In genomic region chr7:116258734-116259133, GRCh38 we compare ENCODE assay signal across 8 cellular contexts. TPM values are rescaled to one million over a fixed set of nuclear protein-coding genes. Genes with fewer than 3 reads are reported as not detected.
DNase-seq lines count a peak whose midpoint lies in the region; ATAC-seq, FAIRE-seq and TF ChIP-seq lines count a peak whose summit lies in the region.

No MANE protein-coding gene starts in this region.

- no peak overlapping the region for H2AFZ ChIP-seq in SU-DHL-6 (ENCODE audit: low read depth, low read length, severe bottlenecking)

- no peak overlapping the region for H3K27ac ChIP-seq in CD4-positive, CD25-positive, alpha-beta regulatory T cell (ENCODE audit: insufficient read depth, low read length, poor library complexity, severe bottlenecking)
- no peak overlapping the region for H3K27ac ChIP-seq in SU-DHL-6 (ENCODE audit: low read depth, low read length)
- no peak overlapping the region for H3K27ac ChIP-seq in endodermal cell (ENCODE audit: low read depth, low read length)

- FAIRE-seq in HTR-8/SVneo (lab: Jason Lieb, UNC), result no peak

- H3K9ac ChIP-seq in SU-DHL-6 (ENCODE audit: low read length) (no peak overlapping the region), endodermal cell (ENCODE audit: extremely low read depth, low read length, poor library complexity, severe bottlenecking) (no peak overlapping the region)

- no peaks in the 10 kb centered on the region for H4K20me1 ChIP-seq in SU-DHL-6 (ENCODE audit: low read depth, low read length)

- no peaks in the 10 kb centered on the region for H3K9me2 ChIP-seq in SU-DHL-6 (replicated peaks; ENCODE audit: insufficient read depth, low read length)

- DNase-seq in CD4-positive, CD25-positive, alpha-beta regulatory T cell, result peak in 2 of 3 donors; percentile 44 to 65
- DNase-seq in HTR-8/SVneo (ENCODE audit: insufficient read length, low spot score), result peak; percentile 23
- no peak for DNase-seq in endodermal cell
- peak; percentile 19 for DNase-seq in mucosa of gallbladder (ENCODE audit: low spot score)
- no peak for DNase-seq in NCI-H524 treated with DMSO at 0.1 percent for 48 hours (lab: John Stamatoyannopoulos, UW)

- peaks cover 32% of the 10 kb centered on the region for H3K36me3 ChIP-seq in CD4-positive, CD25-positive, alpha-beta regulatory T cell (ENCODE audit: control insufficient read depth, insufficient read depth, low read length)
- H3K36me3 ChIP-seq in SU-DHL-6 (ENCODE audit: low read length) (peaks cover 3% of the 10 kb centered on the region; the same call in 1 of the 2 replicates), endodermal cell (ENCODE audit: control insufficient read depth, insufficient read depth, low read length) (peaks cover 12% of the 10 kb centered on the region)

- no peak overlapping the region for H3K4me3 ChIP-seq in CD4-positive, CD25-positive, alpha-beta regulatory T cell (ENCODE audit: low read depth, low read length)
- no peak overlapping the region for H3K4me3 ChIP-seq in SU-DHL-6 (ENCODE audit: insufficient read depth, low read length, poor library complexity, severe bottlenecking)
- H3K4me3 ChIP-seq in endodermal cell (ENCODE audit: low read length), result no peak overlapping the region

- no peaks in the 10 kb centered on the region for H3F3A ChIP-seq in SU-DHL-6 (ENCODE audit: insufficient read depth)

- TF ChIP-seq CTCF in SU-DHL-6 (IDR thresholded peaks at IDR 0.05; ENCODE audit: insufficient read depth, low read length, poor library complexity, severe bottlenecking), result peak; percentile 87
- peak; percentile 91 for TF ChIP-seq CTCF in endodermal cell (conservative IDR thresholded peaks at IDR 0.05)

- H3K4me3 Mint-ChIP-seq in CD4-positive, CD25-positive, alpha-beta regulatory T cell, result no peak overlapping the region
- no peak overlapping the region for H3K4me3 Mint-ChIP-seq in endodermal cell

- H3K27ac Mint-ChIP-seq in CD4-positive, CD25-positive, alpha-beta regulatory T cell, result peak overlapping the region; percentile 17 to 83 (median 30)
- H3K27ac Mint-ChIP-seq in endodermal cell, result no peak overlapping the region

- peaks cover 12% of the 10 kb centered on the region for H3K36me3 Mint-ChIP-seq in CD4-positive, CD25-positive, alpha-beta regulatory T cell
- peaks cover 10% of the 10 kb centered on the region for H3K36me3 Mint-ChIP-seq in endodermal cell (ENCODE audit: low read depth)

- WGBS in endodermal cell (ENCODE audit: insufficient coverage in 1 of 2, insufficient read length in 1 of 2), 2 experiments, result 11% methylated on average over 2 of the region's 2 CpGs

- no peaks in the 10 kb centered on the region for H3K9me3 ChIP-seq in CD4-positive, CD25-positive, alpha-beta regulatory T cell (ENCODE audit: control insufficient read depth in 2 of 2, low read length in 2 of 2)
- H3K9me3 ChIP-seq in SU-DHL-6 (ENCODE audit: insufficient read depth, low read length) (no peaks in the 10 kb centered on the region), endodermal cell (ENCODE audit: control insufficient read depth, low read length) (no peaks in the 10 kb centered on the region)

- no peak overlapping the region for H3K4me2 ChIP-seq in SU-DHL-6 (ENCODE audit: low read depth, low read length, poor library complexity, severe bottlenecking)

- H3K79me2 ChIP-seq in SU-DHL-6 (ENCODE audit: insufficient read depth, low read length), result no peaks in the 10 kb centered on the region

- H3K9me3 Mint-ChIP-seq in CD4-positive, CD25-positive, alpha-beta regulatory T cell, result no peaks in the 10 kb centered on the region
- H3K9me3 Mint-ChIP-seq in endodermal cell, result no peaks in the 10 kb centered on the region

- ATAC-seq in CD4-positive, CD25-positive, alpha-beta regulatory T cell (ENCODE audit: low read depth in 2 of 2), result peak; percentile 58 to 69
- ATAC-seq in GM18498 (IDR thresholded peaks at IDR 0.05; ENCODE audit: unreplicated experiment) (peak; percentile 48), HG02938 (IDR thresholded peaks at IDR 0.05; ENCODE audit: unreplicated experiment) (no peak)

- no peaks in the 10 kb centered on the region for H3K27me3 Mint-ChIP-seq in CD4-positive, CD25-positive, alpha-beta regulatory T cell
- no peaks in the 10 kb centered on the region for H3K27me3 Mint-ChIP-seq in endodermal cell (ENCODE audit: insufficient read depth)

- no peaks in the 10 kb centered on the region for H3K4me1 ChIP-seq in CD4-positive, CD25-positive, alpha-beta regulatory T cell (ENCODE audit: control insufficient read depth, insufficient read depth, low read length, poor library complexity, severe bottlenecking)
- H3K4me1 ChIP-seq in endodermal cell (ENCODE audit: control insufficient read depth, insufficient read depth, low read length), result no peaks in the 10 kb centered on the region

- peaks cover 4 to 24% (median 19%) of the 10 kb centered on the region in 4 donors for H3K4me1 Mint-ChIP-seq in CD4-positive, CD25-positive, alpha-beta regulatory T cell
- H3K4me1 Mint-ChIP-seq in endodermal cell, result no peaks in the 10 kb centered on the region

- H3K27me3 ChIP-seq in CD4-positive, CD25-positive, alpha-beta regulatory T cell (ENCODE audit: control insufficient read depth, insufficient read depth, low read length), result no peaks in the 10 kb centered on the region
- no peaks in the 10 kb centered on the region for H3K27me3 ChIP-seq in SU-DHL-6 (ENCODE audit: low read length)
- no peaks in the 10 kb centered on the region for H3K27me3 ChIP-seq in endodermal cell (ENCODE audit: control insufficient read depth, insufficient read depth, low read length, poor library complexity, severe bottlenecking)

RNA-seq across cellular contexts. Expression of gene TES, which starts 48.4 kb away (rescaled TPM):
- total RNA-seq in CD4-positive, CD25-positive, alpha-beta regulatory T cell, result 91.6 TPM
- polyA plus RNA-seq in CD4-positive, CD25-positive, alpha-beta regulatory T cell, result 100 to 1,000 TPM; 144 to 198 (median 191) TPM
- total RNA-seq in endodermal cell (10 to 100 TPM; 23.1 to 31.0 TPM), mucosa of gallbladder (96.7 TPM)
- polyA plus RNA-seq in endodermal cell (2013, experiment 1 of 2), result 12.5 TPM
- polyA plus RNA-seq in endodermal cell (2013, experiment 2 of 2), result 12.4 TPM

Comparison
In these comparisons a context has a peak if more than half of its experiments do, and no peak if none do; other contexts are left out.
1. DNase-seq: peak in CD4-positive, CD25-positive, alpha-beta regulatory T cell (2 of 3), HTR-8/SVneo (single experiment) and mucosa of gallbladder (single experiment); none in endodermal cell (single experiment) and NCI-H524 treated with DMSO at 0.1 percent for 48 hours (single experiment).